In genomic region chr6:112317461-112317860, GRCh38 we compare ENCODE assay signal across 38 cellular contexts. TPM values are rescaled to one million over a fixed set of nuclear protein-coding genes. Genes with fewer than 3 reads are reported as not detected.
"Had no signal": no experiment of that assay in that cellular context is flagged by ENCODE, and none has a peak within 500 bp of the region (broad histone marks: within the 10 kb centered on the region; RNA-seq: fewer than 3 reads in every experiment).

No MANE protein-coding gene starts in this region.

- H3K4me2 ChIP-seq: KMS-11 had no signal

- H3K9ac ChIP-seq: KMS-11 had no signal

- H3K4me3 ChIP-seq: MG63 had no signal

- H3K9me3 ChIP-seq: MG63 had no signal

- H3K27ac ChIP-seq: KMS-11 had no signal

- H3K27me3 ChIP-seq: MG63 had no signal

- DNase-seq: Karpas-422, Kasumi-1, MG63, MM.1S, MV-4-11, NCI-H1048, NCI-H1092, NCI-H1092 treated with DMSO at 0.1 percent for 48 hours, NCI-H1105, NCI-H1105 treated with DMSO at 0.1 percent for 48 hours, NCI-H1417, NCI-H1417 treated with DMSO at 0.1 percent for 48 hours, NCI-H1436, NCI-H1436 treated with DMSO at 0.1 percent for 48 hours, NCI-H146, NCI-H1694, NCI-H1694 treated with DMSO at 0.1 percent for 48 hours, NCI-H187, NCI-H187 treated with DMSO at 0.1 percent for 48 hours, NCI-H1930, NCI-H2029, NCI-H2029 treated with DMSO at 0.1 percent for 48 hours, NCI-H2081, NCI-H2081 treated with DMSO at 0.1 percent for 48 hours, NCI-H2107, NCI-H2171, NCI-H2171 treated with DMSO at 0.1 percent for 48 hours, NCI-H2227 treated with DMSO at 0.1 percent for 48 hours, NCI-H226, NCI-H345, NCI-H446, NCI-H446 treated with DMSO at 0.1 percent for 48 hours, NCI-H510A, NCI-H510A treated with DMSO at 0.1 percent for 48 hours had no signal

- H3K36me3 ChIP-seq: MG63 had no signal

RNA-seq across cellular contexts. Expression of gene RFPL4B, which starts 29.7 kb away (rescaled TPM):
- total RNA-seq: LHCN-M2, MCF 10A, NCI-H460 had no signal
